28 cellular contexts compared by ENCODE assay signal in genomic region chr22:26621663-26622062, GRCh38. TPM values are rescaled to one million over a fixed set of nuclear protein-coding genes. Genes with fewer than 3 reads are reported as not detected.
DNase-seq lines count a peak whose midpoint lies in the region; ATAC-seq, FAIRE-seq and TF ChIP-seq lines count a peak whose summit lies in the region.
"Had no signal": no experiment of that assay in that cellular context is flagged by ENCODE, and none has a peak within 500 bp of the region (broad histone marks: within the 10 kb centered on the region; RNA-seq: fewer than 3 reads in every experiment).

Gene CRYBA4, plus strand, starts transcription at chr22:26621963. Its CDS starts 634 bp downstream, at chr22:26622597.

- H3F3A ChIP-seq in neural progenitor cell (ENCODE audit: low read depth): peaks cover 18% of the 10 kb centered on the region

- H3K79me1 ChIP-seq in H1 (ENCODE audit: low read depth, low read length): no peaks in the 10 kb centered on the region

- H3K4me1 ChIP-seq in astrocyte (ENCODE audit: insufficient read depth, low read length) (peaks cover 5% of the 10 kb centered on the region), H1 (replicated peaks in 1 of 4; ENCODE audit: control insufficient read depth in 3 of 4, insufficient read depth in 4 of 4, low read length in 3 of 4) (peaks cover 6 to 15% (median 13%) of the 10 kb centered on the region in 4 experiments), neural progenitor cell (peaks cover 29% of the 10 kb centered on the region)
- H3K4me1 ChIP-seq: A549 had no signal

- H3K27ac Mint-ChIP-seq in astrocyte (ENCODE audit: unreplicated experiment) (peak within 1 kb of the TSS; percentile 48), neural progenitor cell (peak within 1 kb of the TSS; percentile 32)
- H3K27ac Mint-ChIP-seq: CD4-positive, alpha-beta T cell had no signal

- H3K56ac ChIP-seq in H1 (replicated peaks; ENCODE audit: insufficient read length, low read depth, low read length): no peak within 1 kb of the TSS

- H2BK5ac ChIP-seq in H1 (ENCODE audit: low read depth, low read length): no peak within 1 kb of the TSS

- H3K27me3 Mint-ChIP-seq in astrocyte (ENCODE audit: low read depth, unreplicated experiment) (peaks cover 28% of the 10 kb centered on the region), neural progenitor cell (ENCODE audit: insufficient read depth, low read depth) (peaks cover 24% of the 10 kb centered on the region)
- H3K27me3 Mint-ChIP-seq: CD4-positive, alpha-beta T cell; CD8-positive, alpha-beta memory T cell had no signal

- no peak within 1 kb of the TSS for H4K8ac ChIP-seq in H1 (ENCODE audit: extremely low read depth, insufficient read depth, low read length)

- H2BK12ac ChIP-seq in H1 (ENCODE audit: low read depth, low read length): no peak within 1 kb of the TSS

- no peak within 1 kb of the TSS for H3K4me3 ChIP-seq in H7 (ENCODE audit: insufficient read depth, low read depth, low read length)
- H3K4me3 ChIP-seq in astrocyte (ENCODE audit: insufficient read depth, low read depth, low read length): no peak within 1 kb of the TSS
- no peak within 1 kb of the TSS for H3K4me3 ChIP-seq in H1 (ENCODE audit: extremely low read depth in 1 of 4, insufficient read depth in 2 of 4, low read depth in 3 of 4, low read length in 4 of 4)
- H3K4me3 ChIP-seq in neural progenitor cell: no peak within 1 kb of the TSS
- H3K4me3 ChIP-seq: A549; BLaER1 treated with 17β-estradiol and CSF1 and Interleukin-3, amounts not matched to agents 10 nM and 100 nM had no signal

- CTCF ChIA-PET in H1 (lab: Charles Lee; ENCODE audit: partially characterized antibody): interaction anchor here (0.9 to 1.4 kb wide), 4 partner anchors 12 to 88 kb away, joined by 3 to 6 read pairs (median 4); no protein-coding TSS in a partner anchor

- WGBS in H1 (ENCODE audit: extremely low coverage in 1 of 2, insufficient coverage in 1 of 2, insufficient read length in 1 of 2, insufficient replicate concordance in 2 of 2, low coverage in 1 of 2, low lambda C conversion rate in 2 of 2, missing lambda C conversion rate in 1 of 2), 2 experiments: 83% methylated on average over 6 of the region's 7 CpGs; no CpG with 5 or more reads in 1 of the 2 experiments

- no peak within 1 kb of the TSS for H3K4ac ChIP-seq in H1 (replicated peaks; ENCODE audit: insufficient read length, low read depth, low read length)

- H4K5ac ChIP-seq in H1 (ENCODE audit: insufficient read length, low read depth, low read length): no peak within 1 kb of the TSS

- H3K9me3 Mint-ChIP-seq in astrocyte (ENCODE audit: unreplicated experiment): peaks cover 3% of the 10 kb centered on the region
- H3K9me3 Mint-ChIP-seq in neural progenitor cell: no peaks in the 10 kb centered on the region
- H3K9me3 Mint-ChIP-seq: CD4-positive, alpha-beta T cell; CD8-positive, alpha-beta memory T cell had no signal

- POLR2A ChIA-PET in H1 (lab: Charles Lee; ENCODE audit: partially characterized antibody): no interaction called here

- H3K4me1 Mint-ChIP-seq in astrocyte (ENCODE audit: low read depth, unreplicated experiment) (peaks cover 9% of the 10 kb centered on the region), neural progenitor cell (peaks cover 29% of the 10 kb centered on the region)

- FAIRE-seq in astrocyte (lab: Jason Lieb, UNC): no peak
- FAIRE-seq in H1 (lab: Jason Lieb, UNC): no peak
- no peak for FAIRE-seq in H54 (lab: Jason Lieb, UNC)
- FAIRE-seq: A549, GM12891, GM18507 had no signal

- H2AFZ ChIP-seq in astrocyte (ENCODE audit: low read depth, low read length) (no peak within 1 kb of the TSS), H1 (ENCODE audit: low read length) (no peak within 1 kb of the TSS), neural progenitor cell (replicated peaks) (peak within 1 kb of the TSS; percentile 53)

- H4K91ac ChIP-seq in H1 (replicated peaks; ENCODE audit: insufficient read length, low read length): no peak within 1 kb of the TSS

- TF ChIP-seq EP300 in H1 (IDR thresholded peaks at IDR 0.05; ENCODE audit: borderline replicate concordance in 1 of 2, low read depth in 2 of 2, low read length in 2 of 2): no peak

- H3K9me3 ChIP-seq in astrocyte (ENCODE audit: insufficient read depth, low read depth, low read length) (no peaks in the 10 kb centered on the region), H1 (ENCODE audit: insufficient read depth in 2 of 2, low read depth in 1 of 2, low read length in 1 of 2) (0 out of 4 replicates have a peak, but pooled peaks cover 0 to 3% of the 10 kb centered on the region in 2 experiments), neural progenitor cell (ENCODE audit: low read depth) (no peaks in the 10 kb centered on the region)
- H3K9me3 ChIP-seq: A549, BE2C had no signal

- H3K27ac ChIP-seq in astrocyte (ENCODE audit: low read depth, low read length): no peak within 1 kb of the TSS
- H3K27ac ChIP-seq in H1 (ENCODE audit: low read depth, low read length): no peak within 1 kb of the TSS
- no peak within 1 kb of the TSS for H3K27ac ChIP-seq in neural progenitor cell
- H3K27ac ChIP-seq: A549 had no signal

- H3K18ac ChIP-seq in H1 (ENCODE audit: extremely low read depth, low read length): no peak within 1 kb of the TSS

- H3K27me3 ChIP-seq in H7 (ENCODE audit: control insufficient read depth, insufficient read depth, low read length) (no peaks in the 10 kb centered on the region; the same call in 1 of the 2 replicates), astrocyte (ENCODE audit: insufficient read depth, low read length) (peaks cover 5% of the 10 kb centered on the region), H1 (replicated peaks in 1 of 4; ENCODE audit: control insufficient read depth in 3 of 4, extremely low read depth in 1 of 4, insufficient read depth in 3 of 4, low read length in 3 of 4) (no peaks in the 10 kb centered on the region; a peak in 1 of 7 replicates), neural progenitor cell (no peaks in the 10 kb centered on the region)
- H3K27me3 ChIP-seq: BE2C; BLaER1 treated with 17β-estradiol and CSF1 and Interleukin-3, amounts not matched to agents 10 nM and 100 nM had no signal

- DNase-seq in H7 (peak; percentile 53), astrocyte (ENCODE audit: low read depth) (no peak), H1 (ENCODE audit: low read depth in 1 of 2, low spot score in 2 of 2) (no peak), neural progenitor cell (ENCODE audit: low spot score) (no peak), H54 (ENCODE audit: insufficient read length, low spot score) (no peak)
- DNase-seq: 8988T; ACHN; AML-193; BE2C; Calu3; CD4-positive, alpha-beta T cell; CD8-positive, alpha-beta memory T cell; COR-L47; DMS53; DMS79 treated with DMSO at 0.1 percent for 48 hours; GF-D8; HCEC 1CT had no signal

- H3K79me2 ChIP-seq in astrocyte (ENCODE audit: insufficient read depth, low read length) (no peaks in the 10 kb centered on the region), H1 (ENCODE audit: control insufficient read depth in 1 of 2, insufficient read depth in 2 of 2, low read length in 2 of 2) (no peaks in the 10 kb centered on the region), neural progenitor cell (ENCODE audit: low read depth) (no peaks in the 10 kb centered on the region)

- H3K4me3 Mint-ChIP-seq in astrocyte (ENCODE audit: unreplicated experiment): peak within 1 kb of the TSS; percentile 9
- H3K4me3 Mint-ChIP-seq in neural progenitor cell: no peak within 1 kb of the TSS
- H3K4me3 Mint-ChIP-seq: CD4-positive, alpha-beta T cell; CD8-positive, alpha-beta memory T cell had no signal

- no peaks in the 10 kb centered on the region for H3K36me3 Mint-ChIP-seq in astrocyte (ENCODE audit: low read depth, unreplicated experiment)
- no peaks in the 10 kb centered on the region for H3K36me3 Mint-ChIP-seq in neural progenitor cell
- H3K36me3 Mint-ChIP-seq: CD14-positive monocyte; CD8-positive, alpha-beta memory T cell had no signal

- no peak within 1 kb of the TSS for H2AK5ac ChIP-seq in H1 (ENCODE audit: low read depth, low read length)

- H4K20me1 ChIP-seq in astrocyte (ENCODE audit: insufficient read depth, low read length) (no peaks in the 10 kb centered on the region), H1 (replicated peaks in 1 of 2; ENCODE audit: control insufficient read depth in 1 of 2, insufficient read depth in 2 of 2, low read length in 2 of 2) (no peaks in the 10 kb centered on the region), neural progenitor cell (ENCODE audit: low read depth) (no peaks in the 10 kb centered on the region)
- H4K20me1 ChIP-seq: BLaER1 treated with 17β-estradiol and CSF1 and Interleukin-3, amounts not matched to agents 10 nM and 100 nM had no signal

- H3K14ac ChIP-seq in H1 (ENCODE audit: insufficient read length): no peak within 1 kb of the TSS

- peak within 1 kb of the TSS; percentile 7; the same call in 1 of the 2 replicates for H2BK15ac ChIP-seq in H1 (ENCODE audit: low read length)

- H2BK120ac ChIP-seq in H1 (replicated peaks; ENCODE audit: low read depth, low read length): peak within 1 kb of the TSS; percentile 27

- H3K36me3 ChIP-seq in H7 (replicated peaks; ENCODE audit: control insufficient read depth, insufficient read depth, low read length) (no peaks in the 10 kb centered on the region), astrocyte (ENCODE audit: insufficient read depth, low read length) (no peaks in the 10 kb centered on the region), H1 (ENCODE audit: control insufficient read depth in 2 of 4, insufficient read depth in 4 of 4, low read length in 3 of 4) (no peaks in the 10 kb centered on the region), neural progenitor cell (no peaks in the 10 kb centered on the region)
- H3K36me3 ChIP-seq: BE2C; BLaER1 treated with 17β-estradiol and CSF1 and Interleukin-3, amounts not matched to agents 10 nM and 100 nM had no signal

- TF ChIP-seq CTCF in astrocyte (IDR thresholded peaks at IDR 0.05; ENCODE audit: insufficient read depth, low read depth, low read length) (no peak), H1 (IDR thresholded peaks at IDR 0.05; ENCODE audit: control extremely low read depth in 1 of 3, insufficient read depth in 1 of 3, low read depth in 1 of 3, low read length in 3 of 3) (no peak), neural progenitor cell (IDR thresholded peaks at IDR 0.05) (no peak)

- no peak within 1 kb of the TSS for H3K4me2 ChIP-seq in astrocyte (ENCODE audit: low read length)
- no peak within 1 kb of the TSS for H3K4me2 ChIP-seq in H1 (ENCODE audit: insufficient read depth in 1 of 2, low read depth in 2 of 2, low read length in 2 of 2)
- peak within 1 kb of the TSS; percentile 52 for H3K4me2 ChIP-seq in neural progenitor cell
- H3K4me2 ChIP-seq: A549 had no signal

- TF ChIP-seq POLR2A in H1 (IDR thresholded peaks at IDR 0.05; ENCODE audit: control extremely low read depth in 1 of 2, low read depth in 2 of 2, low read length in 2 of 2) (no peak), H54 (IDR thresholded peaks at IDR 0.05; ENCODE audit: low read depth, low read length) (no peak)

- no peak for ATAC-seq in HG03469 (IDR thresholded peaks at IDR 0.05; ENCODE audit: unreplicated experiment)
- ATAC-seq in HG03280 (IDR thresholded peaks at IDR 0.05; ENCODE audit: unreplicated experiment): no peak
- ATAC-seq in GM21423 (IDR thresholded peaks at IDR 0.05; ENCODE audit: unreplicated experiment): no peak
- ATAC-seq: A549 had no signal

- H3K23ac ChIP-seq in H1 (ENCODE audit: insufficient read length): no peak within 1 kb of the TSS

- H3K9ac ChIP-seq in astrocyte (ENCODE audit: low read length) (no peak within 1 kb of the TSS), H1 (replicated peaks in 1 of 4; ENCODE audit: extremely low read depth in 1 of 4, low read depth in 3 of 4, low read length in 3 of 4) (no peak within 1 kb of the TSS), neural progenitor cell (no peak within 1 kb of the TSS)
- H3K9ac ChIP-seq: BLaER1 treated with 17β-estradiol and CSF1 and Interleukin-3, amounts not matched to agents 10 nM and 100 nM had no signal

- no peak for TF ChIP-seq RAD21 in H1 (IDR thresholded peaks at IDR 0.05 in 1 of 2, conservative IDR thresholded peaks at IDR 0.05 in 1 of 2; ENCODE audit: low read depth in 2 of 2, low read length in 2 of 2)

- H2BK20ac ChIP-seq in H1 (ENCODE audit: low read length): no peak within 1 kb of the TSS

- no peaks in the 10 kb centered on the region for H3K23me2 ChIP-seq in H1 (ENCODE audit: low read depth, low read length)

RNA-seq across cellular contexts. Expression of gene CRYBA4, which starts in this region (rescaled TPM):
- total RNA-seq in H7 (2014; rRNA removed; shearing (Covaris generic)): 0.22 TPM in 1 of 2 replicates, not detected in the other
- total RNA-seq in astrocyte (1.1 and 2.0 TPM in 2 replicates), neural progenitor cell (ENCODE audit: low replicate concordance) (1.1 and 1.6 TPM in 2 replicates)
- total RNA-seq in H1 (2021; fragmentation: NEBNext Ultra II Directional; extraction: Animal tissue kit (Norgen Biotek cat#: 25700)): 0.67 and 1.5 TPM in 2 replicates
- polyA plus RNA-seq in H1 (2011; rRNA removed): 2.2 and 3.1 TPM in 2 replicates
- 2.0 TPM for polyA plus RNA-seq in H1 (2011; cell fraction: cytosol; rRNA removed)
- polyA plus RNA-seq in H1 (2011; cell fraction: nucleus; rRNA removed): 1.4 TPM
- polyA plus RNA-seq in H1 (2012, experiment 1 of 2): 0.84 to 2.4 TPM (median 1.9 TPM) in 4 replicates
- 1.5 TPM for polyA plus RNA-seq in H1 (2012, experiment 2 of 2)
- 1.7 TPM for polyA plus RNA-seq in H1 (2013, experiment 1 of 2)
- polyA plus RNA-seq in H1 (2013, experiment 2 of 2): 2.0 TPM
- 0.56 and 0.69 TPM in 2 replicates for polyA minus RNA-seq in H1 (2011; rRNA and poly(A)+ RNA removed)
- not detected for polyA minus RNA-seq in H1 (2011; cell fraction: cytosol; rRNA and poly(A)+ RNA removed)
- not detected for polyA minus RNA-seq in H1 (2011; cell fraction: nucleus; rRNA and poly(A)+ RNA removed)
- total RNA-seq: Calu3; CD4-positive, alpha-beta T cell; CD8-positive, alpha-beta memory T cell; Daoy; G401; H4 had no signal
- polyA plus RNA-seq: A549; CD14-positive monocyte; CD8-positive, alpha-beta memory T cell had no signal

Comparison
In these comparisons a context has a peak if more than half of its experiments do, and no peak if none do; other contexts are left out.
1. Peak in DNase-seq in H7; RNA of the gene not detected or under 1 TPM.